ENCODE assay signal across 9 cellular contexts in the genomic region with DNA sequence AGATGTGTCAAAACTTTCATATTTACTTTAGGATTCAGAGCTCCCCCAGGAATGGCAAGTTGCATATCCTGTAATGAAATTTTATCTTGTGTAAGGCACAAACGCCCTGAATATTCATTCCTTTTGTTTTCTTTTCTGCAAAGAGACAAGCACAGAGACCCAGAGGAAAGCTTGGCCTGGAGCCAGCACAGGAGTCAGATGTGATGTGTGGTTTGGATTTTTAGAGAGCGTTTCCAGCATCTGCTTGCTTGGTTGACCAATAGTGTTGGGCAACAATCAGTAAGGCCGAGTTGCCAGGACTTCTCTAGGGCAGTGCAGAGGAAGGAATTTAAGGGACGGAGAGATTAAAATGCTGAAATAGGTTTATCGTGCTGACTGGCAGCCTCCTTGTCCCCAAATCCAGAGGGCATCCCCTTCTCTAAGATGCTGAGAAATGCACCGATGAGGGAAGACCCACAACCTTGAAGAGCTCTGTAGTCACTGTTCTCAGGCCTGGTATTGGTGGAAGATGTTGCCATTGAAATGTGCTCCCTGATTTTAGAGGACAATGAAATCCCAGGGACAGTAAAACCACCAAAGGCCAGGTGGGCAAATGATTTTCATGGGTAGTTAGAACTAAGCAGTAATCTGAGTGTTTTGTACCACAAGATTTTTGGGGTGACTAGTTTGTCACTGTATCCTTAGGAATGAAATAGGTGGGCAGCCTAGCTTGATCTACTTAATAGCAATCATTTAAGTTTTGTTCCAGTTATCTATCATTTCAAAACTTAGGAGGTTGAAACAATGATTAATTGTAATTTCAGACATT. TPM values are rescaled to one million over a fixed set of nuclear protein-coding genes. Genes with fewer than 3 reads are reported as not detected.
DNase-seq lines count a peak whose midpoint lies in the region; ATAC-seq, FAIRE-seq and TF ChIP-seq lines count a peak whose summit lies in the region.
"Had no signal": no experiment of that assay in that cellular context is flagged by ENCODE, and none has a peak within 500 bp of the region (broad histone marks: within the 10 kb centered on the region; RNA-seq: fewer than 3 reads in every experiment).

No MANE protein-coding gene starts in this region.

- no peaks in the 10 kb centered on the region for H3K27me3 ChIP-seq in pancreas

- no peak for TF ChIP-seq CTCF in epithelial cell of esophagus (IDR thresholded peaks at IDR 0.05; ENCODE audit: insufficient read depth, low read depth, low read length, missing control alignments)
- TF ChIP-seq CTCF in pancreas (IDR thresholded peaks at IDR 0.05) = no peak

- peaks cover 0 to 7% (median 2%) of the 10 kb centered on the region in 3 donors for H3K27me3 Mint-ChIP-seq in immature natural killer cell (ENCODE audit: low read depth in 3 of 3)

- DNase-seq in EH (ENCODE audit: low read depth) (peak; percentile 39), NCI-H2171 (lab: John Stamatoyannopoulos, UW) (peak; percentile 38), epithelial cell of esophagus (ENCODE audit: low read depth) (peak; percentile 31), pancreas (peak in 4 of 6 donors; percentile 64 to 81 (median 74)), immature natural killer cell (no peak)
- DNase-seq in stimulated activated CD4-positive, alpha-beta T cell treated with anti-CD3 and anti-CD28 coated beads, Interleukin-4, amount 100 ng/mL, for 4 hours = no peak
- DNase-seq: T-helper 17 cell had no signal

- intact Hi-C loops in pancreas (cut with DNase I) = loop anchor here in 1 of 3 donors (10.0 kb wide), 1 partner anchor 457 kb away; no protein-coding TSS in a partner anchor

- no peaks in the 10 kb centered on the region for H3K4me1 Mint-ChIP-seq in immature natural killer cell

- H3K9me3 Mint-ChIP-seq in immature natural killer cell = no peaks in the 10 kb centered on the region

- no peak overlapping the region for H3K27ac ChIP-seq in pancreas

- FAIRE-seq in pancreas (lab: Jason Lieb, UNC) = no peak

- no peaks in the 10 kb centered on the region for H3K36me3 ChIP-seq in pancreas

- no peaks in the 10 kb centered on the region for H3K9me3 ChIP-seq in pancreas

- H3K4me1 ChIP-seq in pancreas = no peaks in the 10 kb centered on the region

- H3K27ac Mint-ChIP-seq in immature natural killer cell = no peak overlapping the region

- H3K4me3 ChIP-seq in epithelial cell of esophagus (ENCODE audit: low read length) (no peak overlapping the region), pancreas (no peak overlapping the region)

- no peak overlapping the region for H3K4me3 Mint-ChIP-seq in immature natural killer cell
- H3K4me3 Mint-ChIP-seq: T-helper 17 cell had no signal

- ATAC-seq in pancreas = peak in 3 of 4 donors; percentile 45 to 75 (median 71)
- no peak for ATAC-seq in HG02938 (IDR thresholded peaks at IDR 0.05; ENCODE audit: unreplicated experiment)
- ATAC-seq in HG03521 (IDR thresholded peaks at IDR 0.05; ENCODE audit: unreplicated experiment) = no peak
- ATAC-seq: T-helper 17 cell had no signal

- WGBS in pancreas, 2 donors = 33 to 36% methylated on average over 6 of the region's 6 CpGs

- no peaks in the 10 kb centered on the region for H3K36me3 Mint-ChIP-seq in immature natural killer cell

RNA-seq across cellular contexts. Expression of a gene that starts 37.9 kb away (rescaled TPM):
- total RNA-seq in pancreas = 10 to 100 TPM in 3 of 6 donors, 1 to 10 TPM in 3; 5.4 to 14.1 (median 9.8) TPM
- 10 to 100 TPM in 1 of 2 donors, 1 to 10 TPM in 1; 7.8 to 11.4 TPM for polyA plus RNA-seq in pancreas
- under 1 TPM in 2 of 3 donors, not detected in 1; 0.22 to 0.29 TPM for polyA plus RNA-seq in immature natural killer cell

Comparison
In these comparisons a context has a peak if more than half of its experiments do, and no peak if none do; other contexts are left out.
1. DNase-seq: peak in EH (single experiment), NCI-H2171 (single experiment), epithelial cell of esophagus (single experiment) and pancreas (4 of 6); none in immature natural killer cell (0 of 3) and stimulated activated CD4-positive, alpha-beta T cell treated with anti-CD3 and anti-CD28 coated beads, Interleukin-4, amount 100 ng/mL, for 4 hours (0 of 2).
2. ATAC-seq: peak in pancreas (3 of 4); none in HG02938 (single experiment) and HG03521 (single experiment).
3. RNA of a gene that starts 37.9 kb away (polyA plus RNA-seq): 7.8 to 11.4 TPM in pancreas; 0.22 to 0.29 TPM in immature natural killer cell; every median in the first group is over 4 times any median in the second.